Comparison of ENCODE assay signal across 14 cellular contexts in genomic region chr7:30923009-30923773, GRCh38. TPM values are rescaled to one million over a fixed set of nuclear protein-coding genes. Genes with fewer than 3 reads are reported as not detected.
A peak's percentile ranks its signal among the peaks of the same experiment; 100 is the strongest.
DNase-seq lines count a peak whose midpoint lies in the region; ATAC-seq and TF ChIP-seq lines count a peak whose summit lies in the region.
"Had no signal": no experiment of that assay in that cellular context is flagged by ENCODE, and none has a peak within 500 bp of the region (broad histone marks: within the 10 kb centered on the region; RNA-seq: fewer than 3 reads in every experiment).

No MANE protein-coding gene starts in this region.

- no peaks in the 10 kb centered on the region for H3K9me2 ChIP-seq in OCI-LY7 (ENCODE audit: insufficient read depth, low read length)

- WGBS in lung, 2 donors, result 92 to 94% methylated on average over 18 to 19 of the region's 19 CpGs

- ATAC-seq in lung (ENCODE audit: insufficient read depth, low FRiP score), result no peak
- no peak for ATAC-seq in stimulated activated memory B cell treated with anti-CD40 and anti-IgM and Interleukin-4, amounts not matched to agents 10 μg/mL and 1 μg/mL and 100 μg/mL, for 72 hours
- ATAC-seq: naive thymus-derived CD8-positive, alpha-beta T cell had no signal

- H4K20me1 ChIP-seq in OCI-LY7 (ENCODE audit: insufficient read depth, low read length), result no peaks in the 10 kb centered on the region

- H3K9me3 Mint-ChIP-seq in activated T-cell treated with anti-CD3 and anti-CD28 coated beads, Interleukin-2, amount 50 U/mL, for 24 hours, result no peaks in the 10 kb centered on the region
- H3K9me3 Mint-ChIP-seq in chondrocyte (ENCODE audit: low read depth), result peaks cover 7% of the 10 kb centered on the region
- peaks cover 8% of the 10 kb centered on the region for H3K9me3 Mint-ChIP-seq in stimulated activated memory B cell treated with anti-CD40 and anti-IgM and Interleukin-4, amounts not matched to agents 10 μg/mL and 1 μg/mL and 100 μg/mL, for 72 hours

- H3K9me3 ChIP-seq in lung (ENCODE audit: control insufficient read depth in 2 of 2, insufficient read depth in 1 of 2, low read length in 1 of 2) (peaks cover 0 to 6% of the 10 kb centered on the region in 2 donors), tibial artery (peaks cover 0 to 7% (median 0%) of the 10 kb centered on the region in 3 donors), OCI-LY7 (ENCODE audit: low read length) (no peaks in the 10 kb centered on the region)

- no peaks in the 10 kb centered on the region for H3K36me3 Mint-ChIP-seq in activated T-cell treated with anti-CD3 and anti-CD28 coated beads, Interleukin-2, amount 50 U/mL, for 24 hours (ENCODE audit: low read depth)
- peaks cover 1% of the 10 kb centered on the region for H3K36me3 Mint-ChIP-seq in chondrocyte (ENCODE audit: low read depth)
- no peaks in the 10 kb centered on the region for H3K36me3 Mint-ChIP-seq in stimulated activated memory B cell treated with anti-CD40 and anti-IgM and Interleukin-4, amounts not matched to agents 10 μg/mL and 1 μg/mL and 100 μg/mL, for 72 hours
- H3K36me3 Mint-ChIP-seq: activated naive CD8-positive, alpha-beta T cell; naive thymus-derived CD8-positive, alpha-beta T cell had no signal

- POLR2A ChIA-PET in OCI-LY7 (lab: Charles Lee), result no interaction called here

- H3K4me3 ChIP-seq in lung (no peak overlapping the region), tibial artery (no peak overlapping the region), OCI-LY7 (ENCODE audit: low read depth, low read length, poor library complexity, severe bottlenecking) (no peak overlapping the region)

- no peaks in the 10 kb centered on the region for H3K4me1 Mint-ChIP-seq in activated T-cell treated with anti-CD3 and anti-CD28 coated beads, Interleukin-2, amount 50 U/mL, for 24 hours (ENCODE audit: low read depth)
- H3K4me1 Mint-ChIP-seq in chondrocyte (ENCODE audit: low read depth), result peaks cover 25% of the 10 kb centered on the region
- no peaks in the 10 kb centered on the region for H3K4me1 Mint-ChIP-seq in stimulated activated memory B cell treated with anti-CD40 and anti-IgM and Interleukin-4, amounts not matched to agents 10 μg/mL and 1 μg/mL and 100 μg/mL, for 72 hours

- H3K4me2 ChIP-seq in OCI-LY7 (ENCODE audit: low read length), result no peak overlapping the region

- H3K27me3 ChIP-seq in lung (ENCODE audit: control insufficient read depth, insufficient read depth) (no peaks in the 10 kb centered on the region), tibial artery (no peaks in the 10 kb centered on the region)

- peaks cover 0 to 23% of the 10 kb centered on the region in 2 donors for H3K36me3 ChIP-seq in lung (ENCODE audit: control insufficient read depth in 2 of 2, insufficient read depth in 2 of 2, low read length in 2 of 2)
- H3K36me3 ChIP-seq in tibial artery, result peaks cover 44 to 63% (median 62%) of the 10 kb centered on the region in 3 donors
- H3K36me3 ChIP-seq in OCI-LY7 (ENCODE audit: insufficient read depth, low read length), result no peaks in the 10 kb centered on the region

- peak; percentile 20 for DNase-seq in activated T-cell treated with anti-CD3 and anti-CD28 coated beads, Interleukin-2, amount 50 U/mL, for 24 hours
- DNase-seq in activated T-cell treated with anti-CD3 and anti-CD28 coated beads for 4 hours (no peak), chondrocyte (ENCODE audit: low spot score) (peak; percentile 69), lung (ENCODE audit: low spot score) (peak; percentile 26), tibial artery (peak; percentile 18 to 59), OCI-LY7 (ENCODE audit: low spot score) (no peak), KG1 (lab: John Stamatoyannopoulos, UW) (no peak)
- DNase-seq: activated CD4-positive, alpha-beta T cell treated with anti-CD3 and anti-CD28 coated beads for 4 hours; DMS153 had no signal

- no peaks in the 10 kb centered on the region for H3K79me2 ChIP-seq in OCI-LY7 (ENCODE audit: insufficient read depth, low read depth, low read length)

- TF ChIP-seq CTCF in chondrocyte (IDR thresholded peaks at IDR 0.05), result no peak
- TF ChIP-seq CTCF in lung (IDR thresholded peaks at IDR 0.05; ENCODE audit: control extremely low read depth, extremely low read depth), result no peak
- no peak for TF ChIP-seq CTCF in tibial artery (IDR thresholded peaks at IDR 0.05)
- TF ChIP-seq CTCF in OCI-LY7 (conservative IDR thresholded peaks at IDR 0.05; ENCODE audit: low read length), result no peak

- no TSS peak for BruUV-seq in OCI-LY7 (replicated peaks; lab: Mats Ljungman, UMichigan)

- no peak overlapping the region for H2AFZ ChIP-seq in OCI-LY7 (ENCODE audit: low read length)

- H3K4me1 ChIP-seq in lung (ENCODE audit: control insufficient read depth in 2 of 2, insufficient read depth in 2 of 2, low read length in 2 of 2), result peaks cover 11 to 36% of the 10 kb centered on the region in 2 donors
- peaks cover 0 to 42% (median 39%) of the 10 kb centered on the region in 4 donors for H3K4me1 ChIP-seq in tibial artery
- H3K4me1 ChIP-seq in OCI-LY7 (ENCODE audit: insufficient read depth, low read length, poor library complexity, severe bottlenecking), result no peaks in the 10 kb centered on the region

- H3K27me3 Mint-ChIP-seq in activated T-cell treated with anti-CD3 and anti-CD28 coated beads, Interleukin-2, amount 50 U/mL, for 24 hours, result no peaks in the 10 kb centered on the region
- H3K27me3 Mint-ChIP-seq in chondrocyte (ENCODE audit: low read depth), result no peaks in the 10 kb centered on the region
- no peaks in the 10 kb centered on the region for H3K27me3 Mint-ChIP-seq in stimulated activated memory B cell treated with anti-CD40 and anti-IgM and Interleukin-4, amounts not matched to agents 10 μg/mL and 1 μg/mL and 100 μg/mL, for 72 hours
- H3K27me3 Mint-ChIP-seq: activated naive CD8-positive, alpha-beta T cell; naive thymus-derived CD8-positive, alpha-beta T cell had no signal

- H3K27ac ChIP-seq in lung (ENCODE audit: low read depth in 1 of 2, low read length in 1 of 2), result peak overlapping the region in 1 of 2 donors; percentile 44
- H3K27ac ChIP-seq in tibial artery, result peak overlapping the region; percentile 87 to 92
- no peak overlapping the region for H3K27ac ChIP-seq in OCI-LY7 (ENCODE audit: low read depth, low read length, poor library complexity, severe bottlenecking)
- H3K27ac ChIP-seq: HL-60 had no signal

- no peak overlapping the region for H3K4me3 Mint-ChIP-seq in activated T-cell treated with anti-CD3 and anti-CD28 coated beads, Interleukin-2, amount 50 U/mL, for 24 hours
- no peak overlapping the region for H3K4me3 Mint-ChIP-seq in chondrocyte (ENCODE audit: unreplicated experiment)
- H3K4me3 Mint-ChIP-seq in stimulated activated memory B cell treated with anti-CD40 and anti-IgM and Interleukin-4, amounts not matched to agents 10 μg/mL and 1 μg/mL and 100 μg/mL, for 72 hours, result no peak overlapping the region
- H3K4me3 Mint-ChIP-seq: activated naive CD8-positive, alpha-beta T cell; naive thymus-derived CD8-positive, alpha-beta T cell had no signal

- no peak overlapping the region for H3K27ac Mint-ChIP-seq in activated T-cell treated with anti-CD3 and anti-CD28 coated beads, Interleukin-2, amount 50 U/mL, for 24 hours
- H3K27ac Mint-ChIP-seq in chondrocyte (ENCODE audit: unreplicated experiment), result no peak overlapping the region
- H3K27ac Mint-ChIP-seq in stimulated activated memory B cell treated with anti-CD40 and anti-IgM and Interleukin-4, amounts not matched to agents 10 μg/mL and 1 μg/mL and 100 μg/mL, for 72 hours, result no peak overlapping the region
- H3K27ac Mint-ChIP-seq: activated naive CD8-positive, alpha-beta T cell; naive thymus-derived CD8-positive, alpha-beta T cell had no signal

- intact Hi-C loops in tibial artery (cut with DNase I; ENCODE audit: low total_unique reads) (loop anchor here (5.0 kb wide), 1 partner anchor 171 kb away; the partner anchor contains the start of gene INMT), OCI-LY7 (cut with micrococcal nuclease; ENCODE audit: unreplicated experiment) (no loop called here)

- CTCF ChIA-PET in OCI-LY7 (lab: Charles Lee; ENCODE audit: unreplicated experiment), result no interaction called here

RNA-seq across cellular contexts. Expression of gene AQP1, which starts 11.5 kb away (rescaled TPM):
- 3.9 to 18.6 TPM (median 18.0 TPM) in 3 replicates for total RNA-seq in chondrocyte
- total RNA-seq in lung, result 100 to 1,000 TPM; 328 to 655 TPM
- polyA plus RNA-seq in lung, result 100 to 1,000 TPM; 267 to 527 TPM
- not detected in 2 replicates for total RNA-seq in OCI-LY7 (2014; rRNA removed; shearing (Covaris generic))
- total RNA-seq in OCI-LY7 (2022), result not detected in 2 replicates
- polyA plus RNA-seq: naive thymus-derived CD8-positive, alpha-beta T cell had no signal

RNA-seq across cellular contexts. Expression of gene GHRHR, which starts 40.6 kb away (rescaled TPM):
- not detected in 3 replicates for total RNA-seq in chondrocyte
- total RNA-seq in lung, result under 1 TPM in 1 of 2 donors, not detected in 1; 0.77 TPM
- under 1 TPM; 0.38 to 0.77 TPM for polyA plus RNA-seq in lung
- total RNA-seq in OCI-LY7 (2014; rRNA removed; shearing (Covaris generic)), result not detected in 2 replicates
- total RNA-seq in OCI-LY7 (2022), result not detected in 2 replicates
- total RNA-seq: naive thymus-derived CD8-positive, alpha-beta T cell had no signal
- polyA plus RNA-seq: AG04450; naive thymus-derived CD8-positive, alpha-beta T cell had no signal

Comparison
In these comparisons a context has a peak if more than half of its experiments do, and no peak if none do; other contexts are left out.
1. DNase-seq: peak in activated T-cell treated with anti-CD3 and anti-CD28 coated beads, Interleukin-2, amount 50 U/mL, for 24 hours (single experiment), chondrocyte (single experiment), lung (single experiment) and tibial artery (2 of 2); none in activated T-cell treated with anti-CD3 and anti-CD28 coated beads for 4 hours (single experiment), OCI-LY7 (single experiment) and KG1 (single experiment).